Comparison of ENCODE assay signal across 21 cellular contexts in the genomic region with DNA sequence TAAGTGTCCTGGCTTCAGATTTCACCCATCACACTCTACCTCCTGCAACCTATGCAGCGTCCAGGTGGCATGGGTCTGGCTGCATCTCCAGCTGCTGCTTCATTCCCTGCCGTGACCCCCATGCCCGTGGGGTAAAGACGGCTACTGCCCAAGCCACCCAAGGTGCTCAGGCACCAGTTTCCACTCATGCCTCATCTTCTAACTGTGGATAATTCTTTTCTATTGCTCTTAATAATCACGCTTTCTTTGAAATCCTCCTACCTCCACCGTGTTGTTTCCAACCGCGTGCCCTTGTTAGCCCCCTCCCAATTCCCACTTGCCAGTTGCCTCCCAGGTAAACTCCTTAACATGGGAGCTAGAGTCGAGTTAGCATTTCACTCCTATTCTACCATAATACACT.
DNase-seq lines count a peak whose midpoint lies in the region; ATAC-seq, FAIRE-seq and TF ChIP-seq lines count a peak whose summit lies in the region.
"Had no signal": no experiment of that assay in that cellular context is flagged by ENCODE, and none has a peak within 500 bp of the region (broad histone marks: within the 10 kb centered on the region; RNA-seq: fewer than 3 reads in every experiment).

No MANE protein-coding gene starts in this region.

- no peak for TF ChIP-seq CTCF in GM23338 (conservative IDR thresholded peaks at IDR 0.05; ENCODE audit: low read depth in 2 of 2)
- TF ChIP-seq CTCF in H1 (IDR thresholded peaks at IDR 0.05; ENCODE audit: control extremely low read depth in 1 of 3, insufficient read depth in 1 of 3, low read depth in 1 of 3, low read length in 3 of 3): no peak

- H2AK5ac ChIP-seq in H1 (ENCODE audit: low read depth, low read length) (no peak overlapping the region), mesendoderm (ENCODE audit: low read length) (peak overlapping the region; percentile 60)

- no peaks in the 10 kb centered on the region for H3K36me3 ChIP-seq in GM23338 (ENCODE audit: insufficient read depth)
- no peaks in the 10 kb centered on the region for H3K36me3 ChIP-seq in H1 (ENCODE audit: control insufficient read depth in 2 of 4, insufficient read depth in 4 of 4, low read length in 3 of 4)
- no peaks in the 10 kb centered on the region for H3K36me3 ChIP-seq in mesendoderm (ENCODE audit: control insufficient read depth, insufficient read depth, low read length)
- H3K36me3 ChIP-seq: BLaER1 treated with 17β-estradiol and CSF1 and Interleukin-3, amounts not matched to agents 10 nM and 100 nM had no signal

- no peak overlapping the region for H3K14ac ChIP-seq in H1 (ENCODE audit: insufficient read length)

- H3K4me2 ChIP-seq in GM23338 (peak overlapping the region; percentile 74; the same call in 1 of the 2 replicates), H1 (ENCODE audit: insufficient read depth in 1 of 2, low read depth in 2 of 2, low read length in 2 of 2) (no peak overlapping the region; a peak in 1 of 4 replicates), mesendoderm (ENCODE audit: low read length) (no peak overlapping the region)
- H3K4me2 ChIP-seq: A549; BLaER1 treated with 17β-estradiol and CSF1 and Interleukin-3, amounts not matched to agents 10 nM and 100 nM had no signal

- CTCF ChIA-PET in H1 (lab: Charles Lee; ENCODE audit: partially characterized antibody): interaction anchor here (1.0 kb wide), 1 partner anchor 15 kb away, joined by 3 read pairs; no protein-coding TSS in a partner anchor

- H3K27me3 Mint-ChIP-seq in GM23338 (ENCODE audit: insufficient read depth, low read depth, poor library complexity): peaks cover 8% of the 10 kb centered on the region
- H3K27me3 Mint-ChIP-seq: B cell had no signal

- 84% methylated on average over 9 of the region's 9 CpGs; no CpG with 5 or more reads in 1 of the 2 experiments for WGBS in H1 (ENCODE audit: extremely low coverage in 1 of 2, insufficient coverage in 1 of 2, insufficient read length in 1 of 2, insufficient replicate concordance in 2 of 2, low coverage in 1 of 2, low lambda C conversion rate in 2 of 2, missing lambda C conversion rate in 1 of 2), 2 experiments
- no CpG with 5 or more reads among the region's 9 CpGs for WGBS in mesendoderm (ENCODE audit: extremely low coverage, insufficient coverage, low lambda C conversion rate)

- 0 out of 2 replicates have a peak overlapping the region, but pooled peaks have one; percentile 19 for H2AFZ ChIP-seq in GM23338
- H2AFZ ChIP-seq in H1 (ENCODE audit: low read length): no peak overlapping the region

- H2BK15ac ChIP-seq in H1 (ENCODE audit: low read length) (peak overlapping the region; percentile 62; the same call in 1 of the 2 replicates), mesendoderm (replicated peaks; ENCODE audit: low read depth) (no peak overlapping the region)

- peaks cover 38% of the 10 kb centered on the region for H3K4me1 ChIP-seq in GM23338 (ENCODE audit: insufficient read depth)
- peaks cover 5 to 23% (median 6%) of the 10 kb centered on the region in 4 experiments for H3K4me1 ChIP-seq in H1 (replicated peaks in 1 of 4; ENCODE audit: control insufficient read depth in 3 of 4, insufficient read depth in 4 of 4, low read length in 3 of 4)
- peaks cover 10% of the 10 kb centered on the region for H3K4me1 ChIP-seq in mesendoderm (ENCODE audit: control insufficient read depth, low read depth, low read length)
- H3K4me1 ChIP-seq: A549, Caco-2 had no signal

- no peaks in the 10 kb centered on the region for H4K20me1 ChIP-seq in GM23338 (replicated peaks; ENCODE audit: insufficient read depth)
- H4K20me1 ChIP-seq in H1 (replicated peaks in 1 of 2; ENCODE audit: control insufficient read depth in 1 of 2, insufficient read depth in 2 of 2, low read length in 2 of 2): no peaks in the 10 kb centered on the region
- H4K20me1 ChIP-seq: BLaER1 treated with 17β-estradiol and CSF1 and Interleukin-3, amounts not matched to agents 10 nM and 100 nM had no signal

- H3K79me1 ChIP-seq in H1 (ENCODE audit: low read depth, low read length) (no peaks in the 10 kb centered on the region), mesendoderm (ENCODE audit: low read length) (no peaks in the 10 kb centered on the region)

- no peaks in the 10 kb centered on the region for H3K36me3 Mint-ChIP-seq in GM23338 (ENCODE audit: low read depth)
- H3K36me3 Mint-ChIP-seq: CD8-positive, alpha-beta T cell had no signal

- no peak for TF ChIP-seq RAD21 in H1 (IDR thresholded peaks at IDR 0.05 in 1 of 2, conservative IDR thresholded peaks at IDR 0.05 in 1 of 2; ENCODE audit: low read depth in 2 of 2, low read length in 2 of 2)

- H3K4me3 Mint-ChIP-seq in GM23338: no peak overlapping the region; the same call in 2 of the 3 replicates
- H3K4me3 Mint-ChIP-seq: B cell; CD4-positive, alpha-beta T cell; CD8-positive, alpha-beta T cell had no signal

- H3K27me3 ChIP-seq in GM23338 (ENCODE audit: insufficient read depth): no peaks in the 10 kb centered on the region
- H3K27me3 ChIP-seq in H1 (replicated peaks in 1 of 4; ENCODE audit: control insufficient read depth in 3 of 4, extremely low read depth in 1 of 4, insufficient read depth in 3 of 4, low read length in 3 of 4): no peaks in the 10 kb centered on the region; a peak in 3 of 7 replicates
- no peaks in the 10 kb centered on the region for H3K27me3 ChIP-seq in mesendoderm (ENCODE audit: insufficient read depth, low read length, poor library complexity)
- H3K27me3 ChIP-seq: BLaER1 treated with 17β-estradiol and CSF1 and Interleukin-3, amounts not matched to agents 10 nM and 100 nM had no signal

- H3K27ac ChIP-seq in GM23338 (ENCODE audit: low read depth): no peak overlapping the region
- no peak overlapping the region for H3K27ac ChIP-seq in H1 (ENCODE audit: low read depth, low read length)
- H3K27ac ChIP-seq in mesendoderm (ENCODE audit: low read depth, low read length): no peak overlapping the region
- H3K27ac ChIP-seq: A549; BLaER1 treated with 17β-estradiol and CSF1 and Interleukin-3, amounts not matched to agents 10 nM and 100 nM; C4-2B had no signal

- H3K56ac ChIP-seq in H1 (replicated peaks; ENCODE audit: insufficient read length, low read depth, low read length) (no peak overlapping the region), mesendoderm (ENCODE audit: low read length) (peak overlapping the region; percentile 10)

- no peak for TF ChIP-seq EP300 in H1 (IDR thresholded peaks at IDR 0.05; ENCODE audit: borderline replicate concordance in 1 of 2, low read depth in 2 of 2, low read length in 2 of 2)

- H3K9me3 Mint-ChIP-seq in GM23338: no peaks in the 10 kb centered on the region
- H3K9me3 Mint-ChIP-seq: CD8-positive, alpha-beta T cell had no signal

- TF ChIP-seq POLR2A in H1 (IDR thresholded peaks at IDR 0.05; ENCODE audit: control extremely low read depth in 1 of 2, low read depth in 2 of 2, low read length in 2 of 2): no peak

- H3K4me3 ChIP-seq in GM23338: no peak overlapping the region
- no peak overlapping the region for H3K4me3 ChIP-seq in H1 (ENCODE audit: extremely low read depth in 1 of 4, insufficient read depth in 2 of 4, low read depth in 3 of 4, low read length in 4 of 4)
- no peak overlapping the region for H3K4me3 ChIP-seq in mesendoderm (ENCODE audit: low read length)
- H3K4me3 ChIP-seq: A549; BLaER1 treated with 17β-estradiol and CSF1 and Interleukin-3, amounts not matched to agents 10 nM and 100 nM had no signal

- ATAC-seq in GM23338: no peak
- ATAC-seq in Right ventricle myocardium inferior: no peak
- ATAC-seq: A549; CD8-positive, alpha-beta T cell had no signal

- peaks cover 35% of the 10 kb centered on the region for H3K4me1 Mint-ChIP-seq in GM23338
- H3K4me1 Mint-ChIP-seq: B cell had no signal

- H3K23me2 ChIP-seq in H1 (ENCODE audit: low read depth, low read length): no peaks in the 10 kb centered on the region; the same call in 1 of the 2 replicates

- no peaks in the 10 kb centered on the region for H3K9me3 ChIP-seq in H1 (ENCODE audit: insufficient read depth in 2 of 2, low read depth in 1 of 2, low read length in 1 of 2)
- H3K9me3 ChIP-seq: A549, Caco-2 had no signal

- POLR2A ChIA-PET in H1 (lab: Charles Lee; ENCODE audit: partially characterized antibody): no interaction called here

- no peak overlapping the region for H4K91ac ChIP-seq in H1 (replicated peaks; ENCODE audit: insufficient read length, low read length)

- no peak overlapping the region for H2BK120ac ChIP-seq in H1 (replicated peaks; ENCODE audit: low read depth, low read length)
- H2BK120ac ChIP-seq in mesendoderm (ENCODE audit: low read depth, low read length): no peak overlapping the region

- H3K9me2 ChIP-seq in GM23338 (ENCODE audit: insufficient read depth): no peaks in the 10 kb centered on the region

- no peak overlapping the region for H4K5ac ChIP-seq in H1 (ENCODE audit: insufficient read length, low read depth, low read length)
- no peak overlapping the region for H4K5ac ChIP-seq in mesendoderm (ENCODE audit: low read length)

- H3K27ac Mint-ChIP-seq in GM23338: no peak overlapping the region
- H3K27ac Mint-ChIP-seq: B cell; CD4-positive, alpha-beta T cell; CD8-positive, alpha-beta T cell had no signal

- no peak for DNase-seq in GM23338 (ENCODE audit: low spot score)
- DNase-seq in H1 (ENCODE audit: low read depth in 1 of 2, low spot score in 2 of 2): no peak
- no peak for DNase-seq in mesendoderm
- DNase-seq in Right ventricle myocardium inferior (ENCODE audit: missing footprints): no peak
- DNase-seq in MV-4-11 (lab: John Stamatoyannopoulos, UW): no peak
- DNase-seq in KBM-7: no peak
- DNase-seq: AML-193; Caco-2; Calu3; CD4-positive, alpha-beta T cell; CD8-positive, alpha-beta T cell; DMS79 treated with DMSO at 0.1 percent for 48 hours; GF-D8 had no signal

- 0 out of 2 replicates have a peak, but pooled peaks cover 3% of the 10 kb centered on the region for H3F3A ChIP-seq in GM23338 (replicated peaks; ENCODE audit: low read depth)

- H2BK5ac ChIP-seq in H1 (ENCODE audit: low read depth, low read length) (no peak overlapping the region), mesendoderm (ENCODE audit: low read length) (peak overlapping the region; percentile 20)

- no peak for FAIRE-seq in H1 (lab: Jason Lieb, UNC)
- FAIRE-seq: A549, D721Med, G401.6, GM12891, GM19239 had no signal

- H3K9ac ChIP-seq in H1 (replicated peaks in 1 of 4; ENCODE audit: extremely low read depth in 1 of 4, low read depth in 3 of 4, low read length in 3 of 4) (no peak overlapping the region), mesendoderm (ENCODE audit: low read length) (no peak overlapping the region)
- H3K9ac ChIP-seq: BLaER1 treated with 17β-estradiol and CSF1 and Interleukin-3, amounts not matched to agents 10 nM and 100 nM had no signal

- H3K79me2 ChIP-seq in GM23338 (replicated peaks; ENCODE audit: insufficient read depth) (no peaks in the 10 kb centered on the region), H1 (ENCODE audit: control insufficient read depth in 1 of 2, insufficient read depth in 2 of 2, low read length in 2 of 2) (no peaks in the 10 kb centered on the region), mesendoderm (ENCODE audit: control insufficient read depth, insufficient read depth, low read length) (no peaks in the 10 kb centered on the region)

- intact Hi-C loops in Right ventricle myocardium inferior (cut with DNase I): no loop called here

- H3K18ac ChIP-seq in H1 (ENCODE audit: extremely low read depth, low read length) (no peak overlapping the region), mesendoderm (ENCODE audit: low read length) (no peak overlapping the region)

- peak overlapping the region; percentile 29; the same call in 1 of the 2 replicates for H2BK12ac ChIP-seq in H1 (ENCODE audit: low read depth, low read length)

- no peak overlapping the region for H3K4ac ChIP-seq in H1 (replicated peaks; ENCODE audit: insufficient read length, low read depth, low read length)
- H3K4ac ChIP-seq in mesendoderm (ENCODE audit: low read depth, low read length): no peak overlapping the region

- H4K8ac ChIP-seq in H1 (ENCODE audit: extremely low read depth, insufficient read depth, low read length) (no peak overlapping the region), mesendoderm (ENCODE audit: low read depth, low read length) (no peak overlapping the region)

- in situ Hi-C loops in KBM-7 (cut with MboI; ENCODE audit: low pct_unique_long_range_greater_than_20kb, low sequenced_read_pairs): no loop called here

- H3K23ac ChIP-seq in H1 (ENCODE audit: insufficient read length) (no peak overlapping the region), mesendoderm (ENCODE audit: low read length) (no peak overlapping the region)

- no peak overlapping the region for H2BK20ac ChIP-seq in H1 (ENCODE audit: low read length)
